In genomic region chr11:123740787-123741158, GRCh38 we compare ENCODE assay signal across 8 cellular contexts. TPM values are rescaled to one million over a fixed set of nuclear protein-coding genes. Genes with fewer than 3 reads are reported as not detected.
DNase-seq lines count a peak whose midpoint lies in the region; ATAC-seq, FAIRE-seq and TF ChIP-seq lines count a peak whose summit lies in the region.

No MANE protein-coding gene starts in this region.

- ATAC-seq in HG03025 (IDR thresholded peaks at IDR 0.05; ENCODE audit: low FRiP score, unreplicated experiment) = peak; percentile 6
- ATAC-seq in stimulated activated naive B cell treated with anti-CD40 and anti-IgM and Interleukin-4, amounts not matched to agents 10 μg/mL and 1 μg/mL and 100 μg/mL, for 72 hours (replicated peaks) = no peak

- no peak for TF ChIP-seq CTCF in GM10266 (IDR thresholded peaks at IDR 0.05; ENCODE audit: control insufficient read depth, insufficient read depth, low read depth, missing control alignments)

- peaks cover 29% of the 10 kb centered on the region for H3K36me3 Mint-ChIP-seq in activated T-helper 1 cell treated with anti-CD3 and anti-CD28 coated beads, Interleukin-12 subunit alpha, Interleukin-12 subunit beta, Interleukin-2, Interleukin-4 antibody, amounts not matched to agents 30 ng/mL and 10 ng/mL and 1 ng/mL, durations not matched to agents 14 hours and 24 hours and 36 hours (ENCODE audit: low read depth)
- H3K36me3 Mint-ChIP-seq in stimulated activated naive B cell treated with anti-CD40 and anti-IgM and Interleukin-4, amounts not matched to agents 10 μg/mL and 1 μg/mL and 100 μg/mL, for 72 hours = peaks cover 10 to 16% of the 10 kb centered on the region in 2 donors

- FAIRE-seq in RCC 7860 (lab: Jason Lieb, UNC) = no peak

- H3K4me3 Mint-ChIP-seq in activated T-helper 1 cell treated with anti-CD3 and anti-CD28 coated beads, Interleukin-12 subunit alpha, Interleukin-12 subunit beta, Interleukin-2, Interleukin-4 antibody, amounts not matched to agents 30 ng/mL and 10 ng/mL and 1 ng/mL, durations not matched to agents 14 hours and 24 hours and 36 hours = peak overlapping the region; percentile 96
- H3K4me3 Mint-ChIP-seq in stimulated activated naive B cell treated with anti-CD40 and anti-IgM and Interleukin-4, amounts not matched to agents 10 μg/mL and 1 μg/mL and 100 μg/mL, for 72 hours = peak overlapping the region; percentile 90 to 98

- intact Hi-C loops in activated T-helper 1 cell treated with anti-CD3 and anti-CD28 coated beads, Interleukin-12 subunit alpha, Interleukin-12 subunit beta, Interleukin-2, Interleukin-4 antibody, amounts not matched to agents 30 ng/mL and 10 ng/mL and 1 ng/mL, durations not matched to agents 14 hours and 24 hours and 36 hours (cut with micrococcal nuclease) = loop anchor here (1.0 to 10.0 kb wide), 9 partner anchors 14 to 1212 kb away; partner anchors contain the start of genes CCDC15, HSPA8, OR6X1 and VWA5A

- H3K4me3 ChIP-seq in iPS-18c (ENCODE audit: insufficient read depth, low read depth, low read length) = peak overlapping the region; percentile 92

- no peaks in the 10 kb centered on the region for H3K9me3 Mint-ChIP-seq in activated T-helper 1 cell treated with anti-CD3 and anti-CD28 coated beads, Interleukin-12 subunit alpha, Interleukin-12 subunit beta, Interleukin-2, Interleukin-4 antibody, amounts not matched to agents 30 ng/mL and 10 ng/mL and 1 ng/mL, durations not matched to agents 14 hours and 24 hours and 36 hours
- H3K9me3 Mint-ChIP-seq in stimulated activated naive B cell treated with anti-CD40 and anti-IgM and Interleukin-4, amounts not matched to agents 10 μg/mL and 1 μg/mL and 100 μg/mL, for 72 hours = no peaks in the 10 kb centered on the region

- H3K27me3 Mint-ChIP-seq in activated T-helper 1 cell treated with anti-CD3 and anti-CD28 coated beads, Interleukin-12 subunit alpha, Interleukin-12 subunit beta, Interleukin-2, Interleukin-4 antibody, amounts not matched to agents 30 ng/mL and 10 ng/mL and 1 ng/mL, durations not matched to agents 14 hours and 24 hours and 36 hours (ENCODE audit: insufficient read depth) = peaks cover 3% of the 10 kb centered on the region
- peaks cover under 1 to 12% of the 10 kb centered on the region in 2 donors for H3K27me3 Mint-ChIP-seq in stimulated activated naive B cell treated with anti-CD40 and anti-IgM and Interleukin-4, amounts not matched to agents 10 μg/mL and 1 μg/mL and 100 μg/mL, for 72 hours

- peak; percentile 39 for DNase-seq in GM10266 (ENCODE audit: extremely low spot score)
- no peak for DNase-seq in activated T-helper 1 cell treated with anti-CD3 and anti-CD28 coated beads, Interleukin-12 subunit alpha, Interleukin-12 subunit beta, Interleukin-2, Interleukin-4 antibody, amounts not matched to agents 30 ng/mL and 10 ng/mL and 1 ng/mL, durations not matched to agents 14 hours and 24 hours and 36 hours (ENCODE audit: low spot score)
- no peak for DNase-seq in stimulated activated naive B cell treated with anti-CD40 and anti-IgM and Interleukin-4, amounts not matched to agents 10 μg/mL and 1 μg/mL and 100 μg/mL, for 72 hours
- no peak for DNase-seq in OCI-M2 (lab: John Stamatoyannopoulos, UW; ENCODE audit: unreplicated experiment)
- DNase-seq in stimulated activated CD4-positive, alpha-beta T cell treated with anti-CD3 and anti-CD28 coated beads, Interleukin-12 subunit alpha, Interleukin-12 subunit beta, amount 100 ng/mL, for 4 hours = no peak
- DNase-seq in RCC 7860 (ENCODE audit: low spot score) = no peak

- peaks cover 37% of the 10 kb centered on the region for H3K4me1 Mint-ChIP-seq in activated T-helper 1 cell treated with anti-CD3 and anti-CD28 coated beads, Interleukin-12 subunit alpha, Interleukin-12 subunit beta, Interleukin-2, Interleukin-4 antibody, amounts not matched to agents 30 ng/mL and 10 ng/mL and 1 ng/mL, durations not matched to agents 14 hours and 24 hours and 36 hours (ENCODE audit: low read depth)
- H3K4me1 Mint-ChIP-seq in stimulated activated naive B cell treated with anti-CD40 and anti-IgM and Interleukin-4, amounts not matched to agents 10 μg/mL and 1 μg/mL and 100 μg/mL, for 72 hours = peaks cover 18 to 37% of the 10 kb centered on the region in 2 donors

- H3K27ac Mint-ChIP-seq in activated T-helper 1 cell treated with anti-CD3 and anti-CD28 coated beads, Interleukin-12 subunit alpha, Interleukin-12 subunit beta, Interleukin-2, Interleukin-4 antibody, amounts not matched to agents 30 ng/mL and 10 ng/mL and 1 ng/mL, durations not matched to agents 14 hours and 24 hours and 36 hours = peak overlapping the region; percentile 90
- H3K27ac Mint-ChIP-seq in stimulated activated naive B cell treated with anti-CD40 and anti-IgM and Interleukin-4, amounts not matched to agents 10 μg/mL and 1 μg/mL and 100 μg/mL, for 72 hours = peak overlapping the region; percentile 98

- H3K9me3 ChIP-seq in iPS-18c (ENCODE audit: control insufficient read depth, insufficient read depth, low read length) = peaks cover 5% of the 10 kb centered on the region

RNA-seq across cellular contexts. Expression of gene ZNF202, which starts 0.7 kb away (rescaled TPM):
- total RNA-seq in activated T-helper 1 cell treated with anti-CD3 and anti-CD28 coated beads, Interleukin-12 subunit alpha, Interleukin-12 subunit beta, Interleukin-2, Interleukin-4 antibody, amounts not matched to agents 30 ng/mL and 10 ng/mL and 1 ng/mL, durations not matched to agents 14 hours and 24 hours and 36 hours = 26.6 and 27.5 TPM in 2 replicates

RNA-seq across cellular contexts. Expression of gene OR6X1, which starts 13.5 kb away (rescaled TPM):
- not detected in 2 replicates for total RNA-seq in activated T-helper 1 cell treated with anti-CD3 and anti-CD28 coated beads, Interleukin-12 subunit alpha, Interleukin-12 subunit beta, Interleukin-2, Interleukin-4 antibody, amounts not matched to agents 30 ng/mL and 10 ng/mL and 1 ng/mL, durations not matched to agents 14 hours and 24 hours and 36 hours
